ENCODE assay signal across 9 cellular contexts in genomic region chr9:35697486-35697885, GRCh38. TPM values are rescaled to one million over a fixed set of nuclear protein-coding genes. Genes with fewer than 3 reads are reported as not detected.
DNase-seq lines count a peak whose midpoint lies in the region; TF ChIP-seq lines count a peak whose summit lies in the region.
"Had no signal": no experiment of that assay in that cellular context is flagged by ENCODE, and none has a peak within 500 bp of the region (broad histone marks: within the 10 kb centered on the region; RNA-seq: fewer than 3 reads in every experiment).

No MANE protein-coding gene starts in this region.

- no peaks in the 10 kb centered on the region for H3K27me3 ChIP-seq in right atrium auricular region
- no peaks in the 10 kb centered on the region for H3K27me3 ChIP-seq in thyroid gland
- H3K27me3 ChIP-seq: colonic mucosa, heart left ventricle had no signal

- H3K36me3 Mint-ChIP-seq in progenitor cell of endocrine pancreas (ENCODE audit: insufficient read depth), result peaks cover 14% of the 10 kb centered on the region

- H3K27me3 Mint-ChIP-seq in progenitor cell of endocrine pancreas, result no peaks in the 10 kb centered on the region
- H3K27me3 Mint-ChIP-seq: activated B cell treated with CpG ODN at 0.5 μM for 24 hours had no signal

- no peaks in the 10 kb centered on the region for H3K9me3 Mint-ChIP-seq in progenitor cell of endocrine pancreas (ENCODE audit: low read depth)
- H3K9me3 Mint-ChIP-seq: activated B cell treated with CpG ODN at 0.5 μM for 24 hours had no signal

- no peak overlapping the region for H3K27ac Mint-ChIP-seq in progenitor cell of endocrine pancreas

- no peak for TF ChIP-seq CTCF in right atrium auricular region (IDR thresholded peaks at IDR 0.05)
- TF ChIP-seq CTCF in thyroid gland (IDR thresholded peaks at IDR 0.05), result no peak
- no peak for TF ChIP-seq CTCF in progenitor cell of endocrine pancreas (IDR thresholded peaks at IDR 0.05; ENCODE audit: unreplicated experiment)

- peaks cover 68% of the 10 kb centered on the region for H3K36me3 ChIP-seq in right atrium auricular region
- peaks cover 54 to 59% of the 10 kb centered on the region in 2 donors for H3K36me3 ChIP-seq in thyroid gland

- no peaks in the 10 kb centered on the region for H3K4me1 Mint-ChIP-seq in progenitor cell of endocrine pancreas (ENCODE audit: low read depth)

- intact Hi-C loops in thyroid gland (cut with DNase I), result no loop called here

- 85% methylated on average over 12 to 14 of the region's 14 CpGs for WGBS in thyroid gland, 2 donors

- no peak for DNase-seq in right atrium auricular region (ENCODE audit: low spot score)
- no peak for DNase-seq in thyroid gland
- DNase-seq in NCI-H128 (lab: John Stamatoyannopoulos, UW; ENCODE audit: unreplicated experiment), result no peak
- no peak for DNase-seq in progenitor cell of endocrine pancreas (ENCODE audit: low spot score, unreplicated experiment)
- DNase-seq: activated B cell treated with CpG ODN at 0.5 μM for 24 hours, colonic mucosa had no signal

- no peak for TF ChIP-seq POLR2A in thyroid gland (IDR thresholded peaks at IDR 0.05)

- H3K27ac ChIP-seq in right atrium auricular region, result peak overlapping the region; percentile 9 to 30
- H3K27ac ChIP-seq in thyroid gland, result peak overlapping the region; percentile 81 to 91 (median 86)
- H3K27ac ChIP-seq: colonic mucosa had no signal

- no peak overlapping the region for H3K4me3 Mint-ChIP-seq in progenitor cell of endocrine pancreas (ENCODE audit: low read depth)
- H3K4me3 Mint-ChIP-seq: activated B cell treated with CpG ODN at 0.5 μM for 24 hours had no signal

- H3K4me3 ChIP-seq in right atrium auricular region (no peak overlapping the region), thyroid gland (replicated peaks in 1 of 3) (no peak overlapping the region)
- H3K4me3 ChIP-seq: colonic mucosa, heart left ventricle had no signal

- H3K9me3 ChIP-seq in right atrium auricular region (no peaks in the 10 kb centered on the region), thyroid gland (no peaks in the 10 kb centered on the region)
- H3K9me3 ChIP-seq: colonic mucosa, heart left ventricle had no signal

- peaks cover 0 to 23% of the 10 kb centered on the region in 2 donors for H3K4me1 ChIP-seq in right atrium auricular region
- peaks cover 12 to 17% of the 10 kb centered on the region in 2 donors for H3K4me1 ChIP-seq in thyroid gland
- H3K4me1 ChIP-seq: colonic mucosa had no signal

RNA-seq across cellular contexts. Expression of gene TPM2, which starts 7.8 kb away (rescaled TPM):
- total RNA-seq in right atrium auricular region (100 to 1,000 TPM; 599 to 915 TPM), thyroid gland (10 to 100 TPM; 45.4 to 79.6 (median 72.2) TPM), progenitor cell of endocrine pancreas (24.3 and 32.4 TPM in 2 replicates)

RNA-seq across cellular contexts. Expression of gene CA9, which starts 23.8 kb away (rescaled TPM):
- total RNA-seq in right atrium auricular region, result 1 to 10 TPM; 5.5 to 5.9 TPM
- total RNA-seq in thyroid gland, result not detected
- 0.31 and 0.49 TPM in 2 replicates for total RNA-seq in progenitor cell of endocrine pancreas
- total RNA-seq: activated B cell treated with CpG ODN at 0.5 μM for 24 hours, mononuclear cell, subcutaneous adipose tissue had no signal

RNA-seq across cellular contexts. Expression of gene ARHGEF39, which starts 32.5 kb away (rescaled TPM):
- total RNA-seq in right atrium auricular region, result under 1 TPM in 1 of 2 donors, not detected in 1; 0.44 TPM
- total RNA-seq in thyroid gland, result under 1 TPM in 3 of 4 donors, not detected in 1; 0.27 to 0.45 (median 0.42) TPM
- total RNA-seq in progenitor cell of endocrine pancreas, result 9.1 and 10.4 TPM in 2 replicates

RNA-seq across cellular contexts. Expression of gene TLN1, which starts 34.5 kb away (rescaled TPM):
- total RNA-seq in right atrium auricular region (100 to 1,000 TPM; 273 to 370 TPM), thyroid gland (100 to 1,000 TPM; 142 to 245 (median 184) TPM), progenitor cell of endocrine pancreas (136 and 141 TPM in 2 replicates)

RNA-seq across cellular contexts. Expression of gene CREB3, which starts 35.0 kb away (rescaled TPM):
- total RNA-seq in right atrium auricular region, result 10 to 100 TPM; 34.6 to 48.5 TPM
- total RNA-seq in thyroid gland, result 10 to 100 TPM; 44.9 to 73.0 (median 51.3) TPM
- total RNA-seq in progenitor cell of endocrine pancreas, result 31.5 and 33.2 TPM in 2 replicates

Comparison
In these comparisons a context has a peak if more than half of its experiments do, and no peak if none do; other contexts are left out.
1. RNA of gene TPM2, which starts 7.8 kb away (total RNA-seq): 599 to 915 TPM in right atrium auricular region; 45.4 to 79.6 TPM in thyroid gland and 24.3 to 32.4 TPM in progenitor cell of endocrine pancreas; every median in the first group is over 4 times any median in the second.